Comparison of ENCODE assay signal across 19 cellular contexts in the genomic region with DNA sequence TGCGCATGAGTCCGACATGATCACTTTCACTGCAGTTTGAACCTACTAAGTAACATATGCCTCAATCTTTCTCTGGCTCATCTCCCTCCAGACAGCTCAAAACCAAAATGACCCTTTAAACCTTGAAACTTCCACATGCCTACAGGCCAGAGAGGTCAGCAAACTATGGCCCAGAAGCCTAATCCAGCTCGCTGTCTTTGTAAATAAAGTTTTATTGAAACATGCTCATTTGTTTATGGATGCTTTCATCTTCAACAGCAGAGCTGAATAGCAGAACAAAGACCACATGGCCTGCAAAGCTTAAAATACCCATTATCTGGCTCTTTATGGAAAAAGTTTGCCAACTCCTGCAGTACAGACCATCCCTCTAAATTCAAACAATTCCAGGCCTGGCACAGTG. TPM values are rescaled to one million over a fixed set of nuclear protein-coding genes. Genes with fewer than 3 reads are reported as not detected.
DNase-seq lines count a peak whose midpoint lies in the region; FAIRE-seq and TF ChIP-seq lines count a peak whose summit lies in the region.
"Had no signal": no experiment of that assay in that cellular context is flagged by ENCODE, and none has a peak within 500 bp of the region (broad histone marks: within the 10 kb centered on the region; RNA-seq: fewer than 3 reads in every experiment).

No MANE protein-coding gene starts in this region.

- H3K9me2 ChIP-seq in Karpas-422 (replicated peaks; ENCODE audit: insufficient read depth, low read length) = no peaks in the 10 kb centered on the region

- no peak for TF ChIP-seq POLR2A in H54 (IDR thresholded peaks at IDR 0.05; ENCODE audit: low read depth, low read length)

- no peak for FAIRE-seq in H54 (lab: Jason Lieb, UNC)

- no peaks in the 10 kb centered on the region for H3K27me3 ChIP-seq in Karpas-422 (ENCODE audit: low read length)
- H3K27me3 ChIP-seq: breast epithelium, tibial artery had no signal

- H3K27me3 Mint-ChIP-seq in endothelial cell (ENCODE audit: unreplicated experiment) = peaks cover 14% of the 10 kb centered on the region
- H3K27me3 Mint-ChIP-seq: CD8-positive, alpha-beta memory T cell; T-cell had no signal

- DNase-seq in Karpas-422 (no peak), endothelial cell (ENCODE audit: low spot score) (no peak), H54 (ENCODE audit: insufficient read length, low spot score) (no peak), NCI-H2171 (lab: John Stamatoyannopoulos, UW) (no peak)
- DNase-seq: activated CD4-positive, alpha-beta T cell treated with anti-CD3 and anti-CD28 coated beads, Interleukin-2, amount 10 ng/mL, durations not matched to agents 24 days and 14 days; activated effector memory CD4-positive, alpha-beta T cell treated with anti-CD3 and anti-CD28 coated beads, Interleukin-2, amount 50 U/mL, for 16 hours; CD8-positive, alpha-beta memory T cell; effector memory CD4-positive, alpha-beta T cell; foreskin melanocyte; GF-D8; immature natural killer cell; NCI-H187; NCI-H524 treated with DMSO at 0.1 percent for 48 hours; posterior cingulate gyrus; T-cell; tibial artery had no signal

- H3K9ac ChIP-seq in Karpas-422 (ENCODE audit: low read length) = peak overlapping the region; percentile 33

- H3K4me2 ChIP-seq in Karpas-422 (ENCODE audit: low read depth, low read length, poor library complexity, severe bottlenecking) = peak overlapping the region; percentile 20

- H3K36me3 ChIP-seq in Karpas-422 (ENCODE audit: insufficient read depth, low read length) = 0 out of 2 replicates have a peak, but pooled peaks cover 5% of the 10 kb centered on the region

- H3K79me2 ChIP-seq in Karpas-422 (ENCODE audit: low read length) = peaks cover 53% of the 10 kb centered on the region

- H4K20me1 ChIP-seq in Karpas-422 (ENCODE audit: insufficient read depth, low read depth, low read length) = no peaks in the 10 kb centered on the region

- no peaks in the 10 kb centered on the region for H3K9me3 Mint-ChIP-seq in endothelial cell (ENCODE audit: unreplicated experiment)
- H3K9me3 Mint-ChIP-seq: activated CD4-positive, alpha-beta T cell treated with anti-CD3 and anti-CD28 coated beads, Interleukin-2, amount 10 ng/mL, durations not matched to agents 24 days and 14 days; CD8-positive, alpha-beta memory T cell; immature natural killer cell; T-cell had no signal

- TF ChIP-seq CTCF in endothelial cell (IDR thresholded peaks at IDR 0.05; ENCODE audit: unreplicated experiment) = no peak

- no peak overlapping the region for H2AFZ ChIP-seq in Karpas-422 (ENCODE audit: low read length)

- no peaks in the 10 kb centered on the region for H3K9me3 ChIP-seq in Karpas-422 (ENCODE audit: low read length)
- H3K9me3 ChIP-seq: breast epithelium, tibial artery had no signal

- H3K36me3 Mint-ChIP-seq in endothelial cell (ENCODE audit: low read depth, unreplicated experiment) = peaks cover 19% of the 10 kb centered on the region

- no peak overlapping the region for H3K4me3 ChIP-seq in Karpas-422 (ENCODE audit: low read length)
- H3K4me3 ChIP-seq: tibial artery had no signal

- H3K4me3 Mint-ChIP-seq in endothelial cell (ENCODE audit: unreplicated experiment) = no peak overlapping the region

- H3K27ac ChIP-seq in Karpas-422 (ENCODE audit: low read length) = peak overlapping the region; percentile 85

- H3K4me1 ChIP-seq in Karpas-422 (ENCODE audit: low read length) = peaks cover 38% of the 10 kb centered on the region

- H3K27ac Mint-ChIP-seq in endothelial cell (ENCODE audit: unreplicated experiment) = peak overlapping the region; percentile 1
- H3K27ac Mint-ChIP-seq: activated CD4-positive, alpha-beta T cell treated with anti-CD3 and anti-CD28 coated beads, Interleukin-2, amount 10 ng/mL, durations not matched to agents 24 days and 14 days had no signal

- H3K4me1 Mint-ChIP-seq in endothelial cell (ENCODE audit: unreplicated experiment) = peaks cover 31% of the 10 kb centered on the region

RNA-seq across cellular contexts. Expression of a gene that starts 15.6 kb away (rescaled TPM):
- 16.8 and 25.6 TPM in 2 replicates for total RNA-seq in Karpas-422 (2014; rRNA removed; shearing (Covaris generic); ENCODE audit: low replicate concordance)
- total RNA-seq in endothelial cell (ENCODE audit: unreplicated experiment) = 29.9 TPM

RNA-seq across cellular contexts. Expression of a gene that starts 18.1 kb away (rescaled TPM):
- not detected in 2 replicates for total RNA-seq in Karpas-422 (2014; rRNA removed; shearing (Covaris generic); ENCODE audit: low replicate concordance)
- total RNA-seq in endothelial cell (ENCODE audit: unreplicated experiment) = not detected
- total RNA-seq: activated CD4-positive, alpha-beta T cell treated with anti-CD3 and anti-CD28 coated beads, Interleukin-2, amount 10 ng/mL, durations not matched to agents 24 days and 14 days; breast epithelium; CD8-positive, alpha-beta memory T cell; H4; LHCN-M2; T-cell had no signal

RNA-seq across cellular contexts. Expression of a gene that starts 22.7 kb away (rescaled TPM):
- 21.4 and 30.3 TPM in 2 replicates for total RNA-seq in Karpas-422 (2014; rRNA removed; shearing (Covaris generic); ENCODE audit: low replicate concordance)
- total RNA-seq in endothelial cell (ENCODE audit: unreplicated experiment) = 10.6 TPM

RNA-seq across cellular contexts. Expression of a gene that starts 23.4 kb away (rescaled TPM):
- 540 and 645 TPM in 2 replicates for total RNA-seq in Karpas-422 (2014; rRNA removed; shearing (Covaris generic); ENCODE audit: low replicate concordance)
- total RNA-seq in endothelial cell (ENCODE audit: unreplicated experiment) = 479 TPM

RNA-seq across cellular contexts. Expression of a gene that starts 47.1 kb away (rescaled TPM):
- 3.9 and 6.1 TPM in 2 replicates for total RNA-seq in Karpas-422 (2014; rRNA removed; shearing (Covaris generic); ENCODE audit: low replicate concordance)
- 1.6 TPM for total RNA-seq in endothelial cell (ENCODE audit: unreplicated experiment)
- total RNA-seq: H4, LHCN-M2 had no signal
